8 cellular contexts compared by ENCODE assay signal in the genomic region with DNA sequence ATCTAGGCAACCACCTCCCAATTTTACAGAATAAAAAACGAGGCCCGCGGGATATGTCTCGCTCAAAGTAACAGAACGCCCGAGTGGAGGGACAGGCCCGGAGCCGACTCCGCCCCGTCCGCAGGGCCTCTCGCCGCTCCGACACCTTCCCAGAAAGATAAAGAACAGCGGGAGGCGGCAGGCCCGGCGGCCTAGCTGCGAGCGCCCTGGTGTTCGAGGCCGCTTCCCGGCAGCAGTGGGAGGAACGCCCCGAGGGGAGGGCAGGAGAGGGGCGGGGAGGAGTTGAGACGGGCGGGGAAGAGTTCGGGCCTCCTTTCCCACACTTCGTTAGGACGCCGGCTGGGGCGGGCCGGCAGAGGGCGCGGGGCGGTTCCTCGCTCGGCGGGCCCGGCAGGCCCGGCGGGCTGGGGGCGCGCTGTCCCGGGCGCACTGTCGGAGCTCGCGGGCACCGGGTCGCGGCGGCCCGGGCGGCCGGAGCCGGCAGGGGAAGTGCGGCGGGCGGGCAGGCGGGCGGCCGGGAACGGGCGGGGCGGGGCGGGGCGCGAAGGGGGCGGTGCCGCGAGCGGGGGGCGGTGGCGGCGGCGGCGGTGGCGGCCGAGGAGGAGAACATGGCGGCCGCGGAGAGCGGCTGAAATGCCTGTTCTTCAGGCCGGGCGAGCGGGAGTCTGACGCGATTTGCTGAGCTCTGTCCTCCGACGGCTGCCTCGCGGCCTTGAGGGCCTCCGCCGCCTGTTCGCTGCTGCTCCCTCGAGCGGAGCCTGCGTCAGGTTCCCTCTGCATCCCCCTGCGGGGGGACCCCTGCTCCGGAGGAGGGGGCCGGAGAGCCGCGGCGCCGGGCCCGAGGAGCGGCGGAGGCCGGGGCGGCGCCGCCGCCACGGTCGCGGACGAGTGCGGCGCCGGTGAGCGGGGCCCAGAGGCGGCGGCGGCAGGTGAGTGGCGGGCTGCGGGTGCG. TPM values are rescaled to one million over a fixed set of nuclear protein-coding genes. Genes with fewer than 3 reads are reported as not detected.
A peak's percentile ranks its signal among the peaks of the same experiment; 100 is the strongest.
DNase-seq lines count a peak whose midpoint lies in the region; ATAC-seq, FAIRE-seq and TF ChIP-seq lines count a peak whose summit lies in the region.

Gene NCOA1 (plus strand): TSS at position 581 of the 952 bp plus-strand sequence. CDS start 167,424 bp downstream, outside the sequence.

- TF ChIP-seq POLR2A in GM12892 (IDR thresholded peaks at IDR 0.05; ENCODE audit: low read depth, low read length): peak; percentile 77

- FAIRE-seq in GM12892 (lab: Jason Lieb, UNC): peak; percentile 87
- no peak for FAIRE-seq in urothelium cell line (lab: Jason Lieb, UNC)

- DNase-seq in GM12892 (ENCODE audit: insufficient read length): peak; percentile 75
- DNase-seq in NCI-H146 treated with DMSO at 0.1 percent for 48 hours (lab: John Stamatoyannopoulos, UW; ENCODE audit: unreplicated experiment): peak; percentile 74
- DNase-seq in amniotic stem cell (lab: John Stamatoyannopoulos, UW): peak; percentile 48
- peak; percentile 94 for DNase-seq in left ventricle myocardium superior
- peak; percentile 64 for DNase-seq in pulmonary artery endothelial cell (ENCODE audit: low read depth, low spot score)
- peak; percentile 96 for DNase-seq in urothelium cell line (ENCODE audit: low spot score)

- peak within 1 kb of the TSS; percentile 92 for H3K27ac Mint-ChIP-seq in T-helper 1 cell treated with Interleukin-12 subunit alpha and Interleukin-12 subunit beta and Interleukin-4 antibody, amounts not matched to agents 30 μg/mL and 1 μg/mL, for 36 hours

- peaks cover 10% of the 10 kb centered on the region for H3K27me3 Mint-ChIP-seq in T-helper 1 cell treated with Interleukin-12 subunit alpha and Interleukin-12 subunit beta and Interleukin-4 antibody, amounts not matched to agents 30 μg/mL and 1 μg/mL, for 36 hours (ENCODE audit: low read depth)

- H3K4me3 Mint-ChIP-seq in T-helper 1 cell treated with Interleukin-12 subunit alpha and Interleukin-12 subunit beta and Interleukin-4 antibody, amounts not matched to agents 30 μg/mL and 1 μg/mL, for 36 hours: peak within 1 kb of the TSS; percentile 91

- peaks cover 36% of the 10 kb centered on the region for H3K4me1 Mint-ChIP-seq in T-helper 1 cell treated with Interleukin-12 subunit alpha and Interleukin-12 subunit beta and Interleukin-4 antibody, amounts not matched to agents 30 μg/mL and 1 μg/mL, for 36 hours (ENCODE audit: low read depth)

- ATAC-seq in HG02852 (IDR thresholded peaks at IDR 0.05; ENCODE audit: unreplicated experiment): peak; percentile 69
- ATAC-seq in left ventricle myocardium superior: peak; percentile 92

- peaks cover 2% of the 10 kb centered on the region for H3K36me3 Mint-ChIP-seq in T-helper 1 cell treated with Interleukin-12 subunit alpha and Interleukin-12 subunit beta and Interleukin-4 antibody, amounts not matched to agents 30 μg/mL and 1 μg/mL, for 36 hours (ENCODE audit: low read depth)

- intact Hi-C loops in left ventricle myocardium superior (cut with micrococcal nuclease): no loop called here

- H3K9me3 Mint-ChIP-seq in T-helper 1 cell treated with Interleukin-12 subunit alpha and Interleukin-12 subunit beta and Interleukin-4 antibody, amounts not matched to agents 30 μg/mL and 1 μg/mL, for 36 hours: no peaks in the 10 kb centered on the region

RNA-seq across cellular contexts. Expression of gene NCOA1, which starts in this region (rescaled TPM):
- polyA plus RNA-seq in GM12892 (2012; ENCODE audit: missing spikeins): 10.8 TPM
- 34.3 TPM for total RNA-seq in left ventricle myocardium superior
- total RNA-seq in pulmonary artery endothelial cell: 7.0 and 10.1 TPM in 2 replicates

Comparison
In these comparisons a context has a peak if more than half of its experiments do, and no peak if none do; other contexts are left out.
1. Peak in every context shown above with its lines: DNase-seq and ATAC-seq.